ENCODE assay signal across 14 cellular contexts in genomic region chr12:11497995-11498394, GRCh38.
DNase-seq lines count a peak whose midpoint lies in the region; ATAC-seq lines count a peak whose summit lies in the region.
"Had no signal": no experiment of that assay in that cellular context is flagged by ENCODE, and none has a peak within 500 bp of the region (broad histone marks: within the 10 kb centered on the region; RNA-seq: fewer than 3 reads in every experiment).

No MANE protein-coding gene starts in this region.

- DNase-seq in Caki2 (ENCODE audit: low read depth) (peak; percentile 61), SW 1271 (lab: John Stamatoyannopoulos, UW) (no peak), ecto neural progenitor cell (ENCODE audit: low spot score) (no peak), DMS114 treated with DMSO at 0.1 percent for 48 hours (lab: John Stamatoyannopoulos, UW; ENCODE audit: unreplicated experiment) (no peak), sciatic nerve (ENCODE audit: low spot score) (no peak)
- DNase-seq: activated naive CD4-positive, alpha-beta T cell; EL; heart left ventricle; left ventricle myocardium superior; uterus had no signal

- intact Hi-C loops in sciatic nerve (cut with DNase I), result no loop called here

- ATAC-seq in GM18870 (IDR thresholded peaks at IDR 0.05; ENCODE audit: unreplicated experiment), result peak; percentile 74
- peak; percentile 68 for ATAC-seq in HG02642 (IDR thresholded peaks at IDR 0.05; ENCODE audit: poor library complexity, unreplicated experiment)
- ATAC-seq in HG03571 (IDR thresholded peaks at IDR 0.05; ENCODE audit: unreplicated experiment), result peak; percentile 78
- no peak for ATAC-seq in sciatic nerve
- ATAC-seq: activated CD8-positive, alpha-beta T cell treated with anti-CD3 and anti-CD28 coated beads, Interleukin-2, amount 10 ng/mL, durations not matched to agents 7 days and 5 days; heart left ventricle; left ventricle myocardium superior had no signal

- in situ Hi-C loops in Caki2 (cut with HindIII; ENCODE audit: low pct_unique_long_range_greater_than_20kb, low sequenced_read_pairs), result no loop called here
